In genomic region chr14:60648934-60649814, GRCh38 we compare ENCODE assay signal across 1 cellular context.
TF ChIP-seq lines count a peak whose summit lies in the region.

Gene SIX1 (minus strand): TSS chr14:60649477. CDS start chr14:60649189, 288 bp downstream.

TF ChIP-seq in HEK293, 187 proteins besides CTCF, POLR2A, EP300 and RAD21 (continued from another document and continues in another):
- TF ChIP-seq ZNF449 (tag by site-specific recombination; IDR thresholded peaks at IDR 0.05) (peak; percentile 90), ZBTB17 (tag by site-specific recombination; IDR thresholded peaks at IDR 0.05) (peak; percentile 81), ZNF341 (tag by site-specific recombination; IDR thresholded peaks at IDR 0.05; ENCODE audit: low read depth) (peak; percentile 99), ZNF707 (tag by site-specific recombination; IDR thresholded peaks at IDR 0.05) (no peak), ZBTB48 (tag by site-specific recombination; IDR thresholded peaks at IDR 0.05) (peak; percentile 51), KLF7 (tag by site-specific recombination; IDR thresholded peaks at IDR 0.05; ENCODE audit: borderline replicate concordance) (peak; percentile 55; the same call in 1 of the 2 replicates), ZNF664 (tag by site-specific recombination; IDR thresholded peaks at IDR 0.05) (no peak), ZFP41 (tag by site-specific recombination; IDR thresholded peaks at IDR 0.05; ENCODE audit: borderline replicate concordance) (no peak), GLIS2 (tag by site-specific recombination; IDR thresholded peaks at IDR 0.05) (peak; percentile 89), ZNF843 (tag by site-specific recombination; IDR thresholded peaks at IDR 0.05) (peak; percentile 45; the same call in 1 of the 2 replicates), ZNF660 (tag by site-specific recombination; IDR thresholded peaks at IDR 0.05) (peak; percentile 71), KLF17 (tag by site-specific recombination; IDR thresholded peaks at IDR 0.05) (0 out of 2 replicates have a peak, but pooled peaks have one; percentile 10), IKZF3 (tag by site-specific recombination; IDR thresholded peaks at IDR 0.05) (peak; percentile 58), WT1 (tag by site-specific recombination; IDR thresholded peaks at IDR 0.05) (peak; percentile 91), PATZ1 (tag by site-specific recombination; IDR thresholded peaks at IDR 0.05) (peak; percentile 98), ZEB2 (tag by site-specific recombination; IDR thresholded peaks at IDR 0.05) (0 out of 2 replicates have a peak, but pooled peaks have one; percentile 49), ZNF600 (tag by site-specific recombination; IDR thresholded peaks at IDR 0.05) (peak; percentile 74), ZSCAN5A (tag by site-specific recombination; IDR thresholded peaks at IDR 0.05) (no peak), ZNF26 (tag by site-specific recombination; IDR thresholded peaks at IDR 0.05) (no peak), PRDM10 (tag by site-specific recombination; IDR thresholded peaks at IDR 0.05) (peak; percentile 94), ZSCAN4 (tag by site-specific recombination; IDR thresholded peaks at IDR 0.05) (no peak), ZBTB8A (tag by site-specific recombination; IDR thresholded peaks at IDR 0.05) (peak; percentile 46; the same call in 1 of the 2 replicates), KLF8 (tag by site-specific recombination; IDR thresholded peaks at IDR 0.05) (peak; percentile 72), ZSCAN16 (tag by site-specific recombination; IDR thresholded peaks at IDR 0.05) (no peak), ZBTB10 (tag by site-specific recombination; IDR thresholded peaks at IDR 0.05) (peak; percentile 67; the same call in 1 of the 2 replicates), YY2 (tag by site-specific recombination; IDR thresholded peaks at IDR 0.05) (peak; percentile 13; the same call in 1 of the 2 replicates), KLF16 (tag by site-specific recombination; IDR thresholded peaks at IDR 0.05) (peak; percentile 85; the same call in 1 of the 2 replicates), ZBTB1 (tag by site-specific recombination; IDR thresholded peaks at IDR 0.05) (0 out of 2 replicates have a peak, but pooled peaks have one; percentile 38), ZFP3 (tag by site-specific recombination; IDR thresholded peaks at IDR 0.05; ENCODE audit: low read depth) (no peak), ZSCAN30 (tag by site-specific recombination; IDR thresholded peaks at IDR 0.05) (0 out of 2 replicates have a peak, but pooled peaks have one; percentile 40), ZBTB11 (tag by site-specific recombination; conservative IDR thresholded peaks at IDR 0.05; ENCODE audit: low read depth) (peak; percentile 39; the same call in 1 of the 2 replicates), SP2 (tag by site-specific recombination; IDR thresholded peaks at IDR 0.05) (peak; percentile 81), ZNF335 (tag by site-specific recombination; conservative IDR thresholded peaks at IDR 0.05) (peak; percentile 57; the same call in 1 of the 2 replicates), ZFP37 (tag by site-specific recombination; IDR thresholded peaks at IDR 0.05) (0 out of 2 replicates have a peak, but pooled peaks have one; percentile 19), ZNF670 (tag by site-specific recombination; IDR thresholded peaks at IDR 0.05; ENCODE audit: low read depth) (no peak)
